Comparison of ENCODE assay signal across 14 cellular contexts in the genomic region with DNA sequence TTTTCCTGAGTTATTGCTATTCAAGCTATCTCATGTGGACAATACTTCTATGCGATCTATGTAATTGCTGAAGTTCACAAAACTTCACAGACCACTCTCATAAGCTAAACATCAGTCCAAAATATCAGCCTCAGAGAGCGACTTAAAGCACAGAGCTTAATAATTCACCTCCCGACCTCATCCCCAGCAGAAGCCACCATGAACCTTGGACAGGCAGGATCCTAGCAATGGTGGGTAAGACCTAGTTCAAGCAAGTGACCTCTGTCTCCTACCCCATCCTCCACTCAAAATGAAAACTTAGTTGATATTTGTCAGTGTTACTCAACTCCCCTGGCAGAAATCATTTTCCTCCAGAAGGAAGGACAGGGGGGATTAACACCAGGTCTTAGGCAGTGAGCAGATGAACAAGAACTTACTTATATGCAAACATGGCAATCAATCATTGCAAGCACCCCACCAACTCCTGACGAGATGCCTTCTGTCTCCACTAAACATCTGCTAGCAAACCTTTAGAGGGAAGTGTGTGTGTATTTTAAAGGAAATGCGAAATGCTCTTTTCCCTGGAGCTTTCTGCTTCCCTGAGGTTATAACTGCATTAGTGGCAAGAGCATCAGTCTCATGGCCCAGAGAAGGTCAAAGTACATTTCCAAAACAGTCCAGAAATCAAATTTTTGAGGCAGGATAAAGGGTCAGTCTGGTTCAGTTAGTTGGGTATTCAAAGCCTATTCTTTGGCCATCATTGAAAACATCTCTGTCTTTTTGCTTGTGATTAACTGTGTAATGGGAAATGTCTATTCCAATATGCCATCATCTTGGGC.
"Had no signal": no experiment of that assay in that cellular context is flagged by ENCODE, and none has a peak within 500 bp of the region (broad histone marks: within the 10 kb centered on the region; RNA-seq: fewer than 3 reads in every experiment).

No MANE protein-coding gene starts in this region.

- H3K4me3 Mint-ChIP-seq: activated CD4-positive, alpha-beta memory T cell treated with anti-CD3 and anti-CD28 coated beads, Interleukin-2, amount 10 ng/mL, durations not matched to agents 7 days and 5 days; activated CD4-positive, alpha-beta T cell treated with anti-CD3 and anti-CD28 coated beads for 36 hours; activated naive CD8-positive, alpha-beta T cell treated with anti-CD3 and anti-CD28 coated beads, Interleukin-2, amount 10 ng/mL, durations not matched to agents 7 days and 5 days had no signal

- H3K27me3 ChIP-seq: colonic mucosa, heart left ventricle, tibial artery, vagina had no signal

- H3K27ac ChIP-seq: colonic mucosa, foreskin keratinocyte, heart left ventricle, tibial artery, vagina had no signal

- H3K27ac Mint-ChIP-seq: activated CD4-positive, alpha-beta memory T cell treated with anti-CD3 and anti-CD28 coated beads, Interleukin-2, amount 10 ng/mL, durations not matched to agents 7 days and 5 days; activated CD4-positive, alpha-beta T cell treated with anti-CD3 and anti-CD28 coated beads for 36 hours; activated naive CD8-positive, alpha-beta T cell treated with anti-CD3 and anti-CD28 coated beads, Interleukin-2, amount 10 ng/mL, durations not matched to agents 7 days and 5 days had no signal

- H3K36me3 Mint-ChIP-seq: activated naive CD8-positive, alpha-beta T cell treated with anti-CD3 and anti-CD28 coated beads, Interleukin-2, amount 10 ng/mL, durations not matched to agents 7 days and 5 days had no signal

- H3K9me3 ChIP-seq: colonic mucosa, heart left ventricle, tibial artery, vagina had no signal

- H3K4me1 ChIP-seq: tibial artery, vagina had no signal

- H3K4me3 ChIP-seq: colonic mucosa, heart left ventricle, tibial artery, vagina had no signal

- H3K9me3 Mint-ChIP-seq: activated CD4-positive, alpha-beta memory T cell treated with anti-CD3 and anti-CD28 coated beads, Interleukin-2, amount 10 ng/mL, durations not matched to agents 7 days and 5 days; activated naive CD8-positive, alpha-beta T cell treated with anti-CD3 and anti-CD28 coated beads, Interleukin-2, amount 10 ng/mL, durations not matched to agents 7 days and 5 days had no signal

- H3K36me3 ChIP-seq: colonic mucosa, heart left ventricle, tibial artery, vagina had no signal

- H3K27me3 Mint-ChIP-seq: activated CD4-positive, alpha-beta T cell treated with anti-CD3 and anti-CD28 coated beads for 36 hours had no signal

- DNase-seq: activated CD4-positive, alpha-beta memory T cell treated with anti-CD3 and anti-CD28 coated beads, Interleukin-2, amount 10 ng/mL, durations not matched to agents 7 days and 5 days; activated CD4-positive, alpha-beta T cell treated with anti-CD3 and anti-CD28 coated beads for 36 hours; activated gamma-delta T cell treated with Interleukin-2 at 50 U/mL for 16 hours; activated naive CD8-positive, alpha-beta T cell treated with anti-CD3 and anti-CD28 coated beads, Interleukin-2, amount 10 ng/mL, durations not matched to agents 7 days and 5 days; activated T-cell treated with anti-CD3 and anti-CD28 coated beads, Interleukin-2, amount 50 U/mL, for 48 hours; aorta; colonic mucosa; effector CD4-positive, alpha-beta T cell; foreskin keratinocyte; heart left ventricle; retina; T-helper 9 cell; tibial artery had no signal
